ENCODE assay signal across 8 cellular contexts in the genomic region with DNA sequence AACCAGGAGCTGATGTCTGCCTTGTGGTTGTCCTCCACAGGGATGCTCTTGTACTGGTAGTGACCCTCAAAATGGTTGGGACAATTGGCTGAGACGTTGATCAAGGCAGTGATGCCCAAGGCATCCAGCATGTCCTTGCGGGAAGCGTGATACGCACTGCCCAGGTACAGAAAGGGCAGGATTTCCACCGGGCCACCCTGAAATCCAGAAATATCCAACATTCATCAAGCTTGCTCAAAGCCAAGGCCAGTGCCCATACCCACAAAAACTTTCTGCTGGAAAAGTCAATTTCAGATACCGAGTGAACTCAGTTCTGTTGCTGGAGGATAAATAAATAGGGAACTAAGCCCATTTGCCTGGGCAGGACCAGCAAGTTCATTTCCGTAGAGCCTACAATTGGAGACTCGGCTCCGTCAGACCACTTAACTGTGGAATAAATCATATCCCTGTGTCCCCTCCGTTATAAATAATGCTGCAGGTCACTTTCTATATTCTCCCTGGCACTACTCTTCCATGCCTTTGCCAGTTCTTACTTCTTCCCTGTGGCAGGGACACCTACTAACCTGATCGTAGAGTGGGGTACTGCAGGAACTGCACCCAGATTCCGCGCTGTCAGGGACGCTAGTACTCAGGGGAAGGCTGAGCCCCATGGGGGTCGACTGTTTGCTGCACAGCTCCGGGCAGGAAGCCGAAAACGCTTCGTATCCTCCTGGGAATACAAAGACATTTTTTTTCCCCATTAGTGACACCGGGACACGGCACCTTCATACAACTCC. TPM values are rescaled to one million over a fixed set of nuclear protein-coding genes. Genes with fewer than 3 reads are reported as not detected.
DNase-seq lines count a peak whose midpoint lies in the region; ATAC-seq, FAIRE-seq and TF ChIP-seq lines count a peak whose summit lies in the region.

No MANE protein-coding gene starts in this region.

- 35% methylated on average over 21 of the region's 21 CpGs for WGBS in GM12878 (ENCODE audit: insufficient coverage, insufficient replicate concordance, low lambda C conversion rate, missing lambda C conversion rate)

- H3K4me3 Mint-ChIP-seq in CD14-positive monocyte (peak overlapping the region; percentile 94 to 100), immature natural killer cell (peak overlapping the region; percentile 85 to 93 (median 92))
- H3K4me3 Mint-ChIP-seq in stimulated activated effector memory CD8-positive, alpha-beta T cell treated with anti-CD3 and anti-CD28 coated beads, Interleukin-12 subunit alpha, Interleukin-12 subunit beta, amount 100 ng/mL, for 72 hours = peak overlapping the region; percentile 86

- no peak for ATAC-seq in GM12878
- ATAC-seq in stimulated activated effector memory CD8-positive, alpha-beta T cell treated with anti-CD3 and anti-CD28 coated beads, Interleukin-12 subunit alpha, Interleukin-12 subunit beta, amount 100 ng/mL, for 72 hours = no peak
- ATAC-seq in GM21528 (IDR thresholded peaks at IDR 0.05; ENCODE audit: low FRiP score, unreplicated experiment) = no peak
- ATAC-seq in GM18519 (IDR thresholded peaks at IDR 0.05; ENCODE audit: low FRiP score, unreplicated experiment) = no peak

- H3K36me3 Mint-ChIP-seq in CD14-positive monocyte = peaks cover 52 to 57% of the 10 kb centered on the region in 2 donors
- H3K36me3 Mint-ChIP-seq in immature natural killer cell = peaks cover 12 to 25% (median 15%) of the 10 kb centered on the region in 3 donors
- H3K36me3 Mint-ChIP-seq in stimulated activated effector memory CD8-positive, alpha-beta T cell treated with anti-CD3 and anti-CD28 coated beads, Interleukin-12 subunit alpha, Interleukin-12 subunit beta, amount 100 ng/mL, for 72 hours = peaks cover 87% of the 10 kb centered on the region

- H3K36me3 ChIP-seq in KMS-11 (ENCODE audit: insufficient read depth) (no peaks in the 10 kb centered on the region), GM12878 (ENCODE audit: control insufficient read depth in 2 of 2, insufficient read depth in 2 of 2, low read length in 1 of 2) (no peaks in the 10 kb centered on the region)

- H3K4me1 ChIP-seq in KMS-11 (ENCODE audit: low read depth, poor library complexity, severe bottlenecking) = peaks cover 56% of the 10 kb centered on the region
- H3K4me1 ChIP-seq in GM12878 (ENCODE audit: control insufficient read depth, insufficient read depth, low read length) = peaks cover 31% of the 10 kb centered on the region

- no peak overlapping the region for H2AFZ ChIP-seq in KMS-11 (ENCODE audit: low read depth)
- peak overlapping the region; percentile 59 for H2AFZ ChIP-seq in GM12878 (ENCODE audit: control insufficient read depth, low read depth, low read length)

- peaks cover 4 to 34% (median 12%) of the 10 kb centered on the region in 3 donors for H3K27me3 Mint-ChIP-seq in CD14-positive monocyte (ENCODE audit: low read depth in 3 of 3)
- H3K27me3 Mint-ChIP-seq in immature natural killer cell (ENCODE audit: low read depth in 3 of 3) = peaks cover 73 to 83% (median 73%) of the 10 kb centered on the region in 3 donors

- peaks cover 32% of the 10 kb centered on the region for H3K79me2 ChIP-seq in KMS-11 (ENCODE audit: insufficient read depth, low read depth)
- H3K79me2 ChIP-seq in GM12878 (ENCODE audit: control insufficient read depth, insufficient read depth, low read length) = peaks cover 9% of the 10 kb centered on the region

- 0 out of 2 replicates have a peak, but pooled peaks cover 4% of the 10 kb centered on the region for H4K20me1 ChIP-seq in KMS-11 (ENCODE audit: insufficient read depth)
- H4K20me1 ChIP-seq in GM12878 (ENCODE audit: control insufficient read depth, insufficient read depth) = no peaks in the 10 kb centered on the region

- DNase-seq in CD14-positive monocyte (ENCODE audit: low spot score) (no peak), GM12878 (ENCODE audit: low read depth, low spot score) (no peak), immature natural killer cell (peak; percentile 43 to 47 (median 44)), NOMO-1 treated with dmso at 0.1 percent for 144 hours (lab: John Stamatoyannopoulos, UW; ENCODE audit: unreplicated experiment) (no peak)
- DNase-seq in stimulated activated effector memory CD8-positive, alpha-beta T cell treated with anti-CD3 and anti-CD28 coated beads, Interleukin-12 subunit alpha, Interleukin-12 subunit beta, amount 100 ng/mL, for 72 hours (ENCODE audit: low spot score in 2 of 2) = no peak

- H3K9me3 Mint-ChIP-seq in CD14-positive monocyte (peaks cover 3 to 22% (median 18%) of the 10 kb centered on the region in 7 donors), immature natural killer cell (no peaks in the 10 kb centered on the region)
- no peaks in the 10 kb centered on the region for H3K9me3 Mint-ChIP-seq in stimulated activated effector memory CD8-positive, alpha-beta T cell treated with anti-CD3 and anti-CD28 coated beads, Interleukin-12 subunit alpha, Interleukin-12 subunit beta, amount 100 ng/mL, for 72 hours

- in situ Hi-C loops in GM12878 (cut with MboI) = no loop called here

- peaks cover 50% of the 10 kb centered on the region for H3K4me1 Mint-ChIP-seq in CD14-positive monocyte
- peaks cover 73 to 85% of the 10 kb centered on the region in 2 donors for H3K4me1 Mint-ChIP-seq in immature natural killer cell
- peaks cover 72% of the 10 kb centered on the region for H3K4me1 Mint-ChIP-seq in stimulated activated effector memory CD8-positive, alpha-beta T cell treated with anti-CD3 and anti-CD28 coated beads, Interleukin-12 subunit alpha, Interleukin-12 subunit beta, amount 100 ng/mL, for 72 hours

- H3K4me3 ChIP-seq in KMS-11 (IDR thresholded peaks at IDR 0.05; ENCODE audit: insufficient read depth, low read depth, low read length) = no peak overlapping the region
- H3K4me3 ChIP-seq in GM12878 = peak overlapping the region; percentile 73

- SMC1A ChIA-PET in GM12878 (lab: Charles Lee; ENCODE audit: uncharacterized antibody, unreplicated experiment) = interaction anchor here (1.0 to 4.6 kb wide), 8 partner anchors 16 to 162 kb away, joined by 3 to 33 read pairs (median 3); a partner anchor contains a TSS

- no peak for FAIRE-seq in GM12878 (lab: Jason Lieb, UNC)

- no peak for TF ChIP-seq EP300 in GM12878 (IDR thresholded peaks at IDR 0.05; ENCODE audit: borderline replicate concordance in 1 of 2, control insufficient read depth in 1 of 2, low read depth in 2 of 2, low read length in 2 of 2)

- BruUV-seq in GM12878 (replicated peaks; lab: Mats Ljungman, UMichigan) = TSS peak; percentile 73

- TF ChIP-seq CTCF in CD14-positive monocyte (IDR thresholded peaks at IDR 0.05) (no peak), KMS-11 (conservative IDR thresholded peaks at IDR 0.05; ENCODE audit: low read depth, low read length) (no peak), GM12878 (IDR thresholded peaks at IDR 0.05 in 2 of 3, conservative IDR thresholded peaks at IDR 0.05 in 1 of 3; ENCODE audit: control insufficient read depth in 2 of 3, extremely low read depth in 1 of 3, insufficient read depth in 1 of 3, low read depth in 3 of 3, low read length in 3 of 3) (no peak)

- no peaks in the 10 kb centered on the region for H3K9me3 ChIP-seq in GM12878 (replicated peaks; ENCODE audit: control insufficient read depth, insufficient read depth, low read length)

- H3K27ac Mint-ChIP-seq in CD14-positive monocyte (peak overlapping the region; percentile 94 to 99 (median 98)), immature natural killer cell (peak overlapping the region; percentile 84 to 99 (median 96))
- H3K27ac Mint-ChIP-seq in stimulated activated effector memory CD8-positive, alpha-beta T cell treated with anti-CD3 and anti-CD28 coated beads, Interleukin-12 subunit alpha, Interleukin-12 subunit beta, amount 100 ng/mL, for 72 hours = peak overlapping the region; percentile 98

- TF ChIP-seq POLR2A in GM12878 (IDR thresholded peaks at IDR 0.05; ENCODE audit: low read depth, low read length) = no peak

- H3K9ac ChIP-seq in KMS-11 (peak overlapping the region; percentile 99), GM12878 (ENCODE audit: control insufficient read depth, insufficient read depth, low read length) (peak overlapping the region; percentile 59)

- CTCF ChIA-PET in GM12878 (lab: Yijun Ruan, JAX) = interaction anchor here (3.3 to 4.7 kb wide), 7 partner anchors 9 to 163 kb away, joined by 14 to 44 read pairs (median 24); no protein-coding TSS in a partner anchor

- peak overlapping the region; percentile 84 for H3K4me2 ChIP-seq in KMS-11
- peak overlapping the region; percentile 98 for H3K4me2 ChIP-seq in GM12878 (ENCODE audit: control insufficient read depth, insufficient read depth)

- H3K27me3 ChIP-seq in KMS-11 (ENCODE audit: insufficient read depth, low read depth) (no peaks in the 10 kb centered on the region), GM12878 (replicated peaks in 1 of 2; ENCODE audit: control insufficient read depth in 2 of 2, insufficient read depth in 2 of 2, low read length in 1 of 2) (no peaks in the 10 kb centered on the region)

- intact Hi-C loops in CD14-positive monocyte (cut with micrococcal nuclease) = loop anchor here (2.0 to 10.0 kb wide), 3 partner anchors 65 to 163 kb away; a partner anchor contains a TSS
- intact Hi-C loops in GM12878 (cut with micrococcal nuclease; ENCODE audit: unreplicated experiment) = loop anchor here (1.0 to 10.0 kb wide), 7 partner anchors 37 to 657 kb away; a partner anchor contains a TSS

- no peak for TF ChIP-seq RAD21 in GM12878 (IDR thresholded peaks at IDR 0.05; ENCODE audit: insufficient read depth, low read depth, low read length)

- POLR2A ChIA-PET in GM12878 (lab: Charles Lee) = interaction anchor here (0.5 to 3.9 kb wide), 4 partner anchors 38 to 1123 kb away, joined by 3 to 45 read pairs (median 10); no protein-coding TSS in a partner anchor

- H3K27ac ChIP-seq in KMS-11 (peak overlapping the region; percentile 98), GM12878 (ENCODE audit: control insufficient read depth, insufficient read depth) (0 out of 2 replicates have a peak overlapping the region, but pooled peaks have one; percentile 72)

- RAD21 ChIA-PET in GM12878 (lab: Charles Lee; ENCODE audit: unreplicated experiment) = interaction anchor here (1.0 to 4.1 kb wide), 8 partner anchors 37 to 136 kb away, joined by 3 to 35 read pairs (median 12); no protein-coding TSS in a partner anchor

RNA-seq across cellular contexts. Expression of a gene that starts 1.2 kb away (rescaled TPM):
- 1,000 to 10,000 TPM; 1,963 to 3,954 TPM for polyA plus RNA-seq in CD14-positive monocyte
- 9.4 and 10.7 TPM in 2 replicates for total RNA-seq in GM12878 (2013; cell fraction: nucleolus; rRNA removed)
- 5.8 and 6.2 TPM in 2 replicates for total RNA-seq in GM12878 (2014; rRNA removed)
- 2.0 and 2.5 TPM in 2 replicates for total RNA-seq in GM12878 (2014; rRNA removed; fragmentation: Illumina TruSeq; extraction: Trizol)
- 5.0 and 5.3 TPM in 2 replicates for total RNA-seq in GM12878 (2021)
- 2.1 TPM for polyA plus RNA-seq in GM12878 (2011; ENCODE audit: low read depth)
- polyA plus RNA-seq in GM12878 (2011; rRNA removed) = 3.0 and 4.0 TPM in 2 replicates
- polyA plus RNA-seq in GM12878 (2011; cell fraction: cytosol; rRNA removed) = 4.7 and 5.6 TPM in 2 replicates
- 7.0 and 8.8 TPM in 2 replicates for polyA plus RNA-seq in GM12878 (2011; cell fraction: nucleus; rRNA removed)
- 4.9 and 5.3 TPM in 2 replicates for polyA plus RNA-seq in GM12878 (2012)
- polyA plus RNA-seq in GM12878 (2014; fragmentation: Illumina TruSeq; extraction: Trizol) = 1.0 and 2.0 TPM in 2 replicates
- 1 to 10 TPM; 1.4 to 1.9 TPM for polyA plus RNA-seq in GM12878 (2014; fragmentation: Nextera tagmentation; extraction: Ambion mirVana)
- polyA plus RNA-seq in GM12878 (2014; rRNA removed) = 3.5 and 4.1 TPM in 2 replicates
- polyA plus RNA-seq in GM12878 (2016; fragmentation: Nextera tagmentation; extraction: Ambion mirVana) = 1 to 10 TPM; 3.9 to 5.4 TPM
- 5.9 and 9.3 TPM in 2 replicates for polyA minus RNA-seq in GM12878 (2011; rRNA and poly(A)+ RNA removed)
- 4.9 and 5.3 TPM in 2 replicates for polyA minus RNA-seq in GM12878 (2011; cell fraction: cytosol; rRNA and poly(A)+ RNA removed)
- polyA minus RNA-seq in GM12878 (2011; cell fraction: nucleus; rRNA and poly(A)+ RNA removed) = 12.6 and 13.6 TPM in 2 replicates
- polyA plus RNA-seq in immature natural killer cell = 1,000 to 10,000 TPM in 1 of 3 donors, 100 to 1,000 TPM in 2; 548 to 1,082 (median 887) TPM

Comparison
In these comparisons a context has a peak if more than half of its experiments do, and no peak if none do; other contexts are left out.
1. DNase-seq: peak in immature natural killer cell (3 of 3); none in CD14-positive monocyte (single experiment), GM12878 (single experiment), stimulated activated effector memory CD8-positive, alpha-beta T cell treated with anti-CD3 and anti-CD28 coated beads, Interleukin-12 subunit alpha, Interleukin-12 subunit beta, amount 100 ng/mL, for 72 hours (0 of 2) and NOMO-1 treated with dmso at 0.1 percent for 144 hours (single experiment).
2. RNA of a gene that starts 1.2 kb away (polyA plus RNA-seq): 1,963 to 3,954 TPM in CD14-positive monocyte and 548 to 1,082 TPM in immature natural killer cell; 1.0 to 8.8 TPM in GM12878; every median in the first group is over 10 times any median in the second.
3. Peak in every context shown above with its lines, with median percentiles within 50 percentile points of each other: H3K27ac Mint-ChIP-seq and H3K4me3 Mint-ChIP-seq.